Comparison of ENCODE assay signal across 37 cellular contexts in genomic region chr1:4022715-4023114, GRCh38.
"Had no signal": no experiment of that assay in that cellular context is flagged by ENCODE, and none has a peak within 500 bp of the region (broad histone marks: within the 10 kb centered on the region; RNA-seq: fewer than 3 reads in every experiment).

No MANE protein-coding gene starts in this region.

- H3K27me3 ChIP-seq: brain microvascular endothelial cell had no signal

- H3K4me2 ChIP-seq: PC-9 had no signal

- H3K4me1 Mint-ChIP-seq: activated CD4-positive, alpha-beta memory T cell treated with anti-CD3 and anti-CD28 coated beads, Interleukin-2, amount 10 ng/mL, durations not matched to agents 7 days and 5 days; activated CD8-positive, alpha-beta memory T cell treated with anti-CD3 and anti-CD28 coated beads, Interleukin-2, amount 10 ng/mL, durations not matched to agents 7 days and 5 days; activated naive CD8-positive, alpha-beta T cell treated with anti-CD3 and anti-CD28 coated beads, Interleukin-2, amount 50 U/mL, for 24 hours; activated T-helper 17 cell treated with anti-CD3 and anti-CD28 coated beads, Interleukin-2, amount 50 U/mL, for 72 hours had no signal

- H3K9me3 Mint-ChIP-seq: activated B cell treated with CpG ODN at 0.5 μM for 24 hours; activated CD4-positive, alpha-beta memory T cell treated with anti-CD3 and anti-CD28 coated beads, Interleukin-2, amount 10 ng/mL, durations not matched to agents 7 days and 5 days; activated naive CD4-positive, alpha-beta T cell treated with anti-CD3 and anti-CD28 coated beads for 36 hours; activated naive CD8-positive, alpha-beta T cell treated with anti-CD3 and anti-CD28 coated beads, Interleukin-2, amount 50 U/mL, for 24 hours; activated T-cell treated with anti-CD3 and anti-CD28 coated beads, Interleukin-2, amount 50 U/mL, for 72 hours; activated T-helper 17 cell treated with anti-CD3 and anti-CD28 coated beads, Interleukin-2, amount 50 U/mL, for 72 hours had no signal

- H3K36me3 ChIP-seq: brain microvascular endothelial cell had no signal

- ATAC-seq: activated CD8-positive, alpha-beta memory T cell treated with anti-CD3 and anti-CD28 coated beads, Interleukin-2, amount 10 ng/mL, durations not matched to agents 7 days and 5 days; activated naive CD8-positive, alpha-beta T cell treated with anti-CD3 and anti-CD28 coated beads, Interleukin-2, amount 50 U/mL, for 24 hours; activated T-cell treated with anti-CD3 and anti-CD28 coated beads, Interleukin-2, amount 50 U/mL, for 72 hours; activated T-helper 17 cell treated with anti-CD3 and anti-CD28 coated beads, Interleukin-2, amount 50 U/mL, for 72 hours; Right ventricle myocardium inferior had no signal

- H3K4me3 ChIP-seq: PC-9 had no signal

- H3K4me3 Mint-ChIP-seq: activated B cell treated with CpG ODN at 0.5 μM for 24 hours; activated CD4-positive, alpha-beta memory T cell treated with anti-CD3 and anti-CD28 coated beads, Interleukin-2, amount 10 ng/mL, durations not matched to agents 7 days and 5 days; activated CD8-positive, alpha-beta memory T cell treated with anti-CD3 and anti-CD28 coated beads, Interleukin-2, amount 10 ng/mL, durations not matched to agents 7 days and 5 days; activated naive CD4-positive, alpha-beta T cell treated with anti-CD3 and anti-CD28 coated beads for 36 hours; activated naive CD8-positive, alpha-beta T cell; activated naive CD8-positive, alpha-beta T cell treated with anti-CD3 and anti-CD28 coated beads, Interleukin-2, amount 50 U/mL, for 24 hours; activated T-cell treated with anti-CD3 and anti-CD28 coated beads, Interleukin-2, amount 50 U/mL, for 72 hours; activated T-helper 17 cell treated with anti-CD3 and anti-CD28 coated beads, Interleukin-2, amount 50 U/mL, for 72 hours; IgD-negative memory B cell had no signal

- H3K27ac Mint-ChIP-seq: activated B cell treated with CpG ODN at 0.5 μM for 24 hours; activated CD4-positive, alpha-beta memory T cell treated with anti-CD3 and anti-CD28 coated beads, Interleukin-2, amount 10 ng/mL, durations not matched to agents 7 days and 5 days; activated CD8-positive, alpha-beta memory T cell treated with anti-CD3 and anti-CD28 coated beads, Interleukin-2, amount 10 ng/mL, durations not matched to agents 7 days and 5 days; activated naive CD4-positive, alpha-beta T cell treated with anti-CD3 and anti-CD28 coated beads for 36 hours; activated naive CD8-positive, alpha-beta T cell; activated naive CD8-positive, alpha-beta T cell treated with anti-CD3 and anti-CD28 coated beads, Interleukin-2, amount 50 U/mL, for 24 hours; activated T-cell treated with anti-CD3 and anti-CD28 coated beads, Interleukin-2, amount 50 U/mL, for 72 hours; activated T-helper 17 cell treated with anti-CD3 and anti-CD28 coated beads, Interleukin-2, amount 50 U/mL, for 72 hours; IgD-negative memory B cell had no signal

- H2AFZ ChIP-seq: PC-9 had no signal

- DNase-seq: activated B cell treated with CpG ODN at 0.5 μM for 24 hours; activated CD4-positive, alpha-beta memory T cell treated with anti-CD3 and anti-CD28 coated beads, Interleukin-2, amount 10 ng/mL, durations not matched to agents 7 days and 5 days; activated CD4-positive, alpha-beta T cell treated with anti-CD3 and anti-CD28 coated beads for 4 hours; activated CD4-positive, alpha-beta T cell treated with anti-CD3 and anti-CD28 coated beads, Interleukin-2, amount 50 U/mL, for 1 hour; activated CD4-positive, CD25-positive, alpha-beta regulatory T cell treated with anti-CD3 and anti-CD28 coated beads, Interleukin-2, amount 50 U/mL, for 72 hours; activated CD8-positive, alpha-beta memory T cell treated with anti-CD3 and anti-CD28 coated beads for 24 hours; activated CD8-positive, alpha-beta memory T cell treated with anti-CD3 and anti-CD28 coated beads, Interleukin-2, amount 10 ng/mL, durations not matched to agents 7 days and 5 days; activated CD8-positive, alpha-beta memory T cell treated with anti-CD3 and anti-CD28 coated beads, Interleukin-2, amount 50 U/mL, for 48 hours; activated gamma-delta T cell treated with Interleukin-2 at 50 U/mL for 16 hours; activated naive CD4-positive, alpha-beta T cell treated with anti-CD3 and anti-CD28 coated beads for 36 hours; activated naive CD8-positive, alpha-beta T cell treated with anti-CD3 and anti-CD28 coated beads, Interleukin-2, amount 50 U/mL, for 24 hours; activated T-cell treated with anti-CD3 and anti-CD28 coated beads, Interleukin-2, amount 50 U/mL, for 72 hours; anterior cingulate cortex; brain microvascular endothelial cell; central memory CD4-positive, alpha-beta T cell; Karpas-422; KBM-7; NCI-H1105; NCI-H1417 treated with DMSO at 0.1 percent for 48 hours; NCI-H187 treated with DMSO at 0.1 percent for 48 hours; NCI-H2081; NCI-H345; NCI-H510A; NCI-H526; NCI-H748 treated with DMSO at 0.1 percent for 48 hours; NK-92 treated with Interleukin-12 subunit alpha and Interleukin-12 subunit beta, amount 100 ng/mL, for 24 hours; PC-9; SW 1271; T-helper 1 cell; T-helper 2 cell; T-helper 9 cell had no signal

- H3K36me3 Mint-ChIP-seq: activated CD8-positive, alpha-beta memory T cell treated with anti-CD3 and anti-CD28 coated beads, Interleukin-2, amount 10 ng/mL, durations not matched to agents 7 days and 5 days; activated naive CD8-positive, alpha-beta T cell had no signal

- H3K27me3 Mint-ChIP-seq: activated B cell treated with CpG ODN at 0.5 μM for 24 hours; activated CD4-positive, alpha-beta memory T cell treated with anti-CD3 and anti-CD28 coated beads, Interleukin-2, amount 10 ng/mL, durations not matched to agents 7 days and 5 days; activated CD8-positive, alpha-beta memory T cell treated with anti-CD3 and anti-CD28 coated beads, Interleukin-2, amount 10 ng/mL, durations not matched to agents 7 days and 5 days had no signal

- H3K27ac ChIP-seq: brain microvascular endothelial cell, PC-9, RWPE1, VCaP had no signal
